9 cellular contexts compared by ENCODE assay signal in genomic region chr6:166275714-166276166, GRCh38. TPM values are rescaled to one million over a fixed set of nuclear protein-coding genes. Genes with fewer than 3 reads are reported as not detected.
DNase-seq lines count a peak whose midpoint lies in the region; ATAC-seq lines count a peak whose summit lies in the region.
"Had no signal": no experiment of that assay in that cellular context is flagged by ENCODE, and none has a peak within 500 bp of the region (broad histone marks: within the 10 kb centered on the region; RNA-seq: fewer than 3 reads in every experiment).

No MANE protein-coding gene starts in this region.

- POLR2A ChIA-PET in activated CD4-positive, alpha-beta memory T cell treated with anti-CD3 and anti-CD28 coated beads for 36 hours (lab: Charles Lee) = no interaction called here

- ATAC-seq in GM18520 (IDR thresholded peaks at IDR 0.05; ENCODE audit: unreplicated experiment) (peak; percentile 54), HG03025 (IDR thresholded peaks at IDR 0.05; ENCODE audit: low FRiP score, unreplicated experiment) (peak; percentile 76)

- no peak overlapping the region for H3K4me3 Mint-ChIP-seq in activated CD4-positive, alpha-beta memory T cell treated with anti-CD3 and anti-CD28 coated beads for 36 hours

- H3K27me3 Mint-ChIP-seq in activated CD4-positive, alpha-beta memory T cell treated with anti-CD3 and anti-CD28 coated beads for 36 hours = no peaks in the 10 kb centered on the region

- DNase-seq in AG20443 (ENCODE audit: low spot score) (peak; percentile 90), NCI-H226 (peak; percentile 42), dermis blood vessel endothelial cell (peak; percentile 71), medulla oblongata (ENCODE audit: extremely low spot score) (peak; percentile 82)
- DNase-seq in activated CD4-positive, alpha-beta memory T cell treated with anti-CD3 and anti-CD28 coated beads for 36 hours = peak; percentile 84
- peak; percentile 44 to 68 for DNase-seq in stimulated activated CD8-positive, alpha-beta memory T cell treated with anti-CD3 and anti-CD28 coated beads, Interleukin-2, amount 100 ng/mL, for 1 hour (ENCODE audit: low read depth in 2 of 2)

- CTCF ChIA-PET in activated CD4-positive, alpha-beta memory T cell treated with anti-CD3 and anti-CD28 coated beads for 36 hours (lab: Charles Lee) = interaction anchor here (0.6 to 5.0 kb wide), 20 partner anchors 8 to 213 kb away, joined by 3 to 82 read pairs (median 5); no protein-coding TSS in a partner anchor

- H3K27ac Mint-ChIP-seq in activated CD4-positive, alpha-beta memory T cell treated with anti-CD3 and anti-CD28 coated beads for 36 hours = no peak overlapping the region
- H3K27ac Mint-ChIP-seq: IgD-negative memory B cell had no signal

- H3K36me3 Mint-ChIP-seq in activated CD4-positive, alpha-beta memory T cell treated with anti-CD3 and anti-CD28 coated beads for 36 hours = no peaks in the 10 kb centered on the region
- H3K36me3 Mint-ChIP-seq: IgD-negative memory B cell had no signal

- H3K4me1 Mint-ChIP-seq in activated CD4-positive, alpha-beta memory T cell treated with anti-CD3 and anti-CD28 coated beads for 36 hours (ENCODE audit: low read depth) = peaks cover 5% of the 10 kb centered on the region

- no peaks in the 10 kb centered on the region for H3K9me3 Mint-ChIP-seq in activated CD4-positive, alpha-beta memory T cell treated with anti-CD3 and anti-CD28 coated beads for 36 hours
- H3K9me3 Mint-ChIP-seq: IgD-negative memory B cell had no signal

- intact Hi-C loops in activated CD4-positive, alpha-beta memory T cell treated with anti-CD3 and anti-CD28 coated beads for 36 hours (cut with micrococcal nuclease) = loop anchor here (1.0 to 5.0 kb wide), 3 partner anchors 37 to 126 kb away; no protein-coding TSS in a partner anchor

RNA-seq across cellular contexts. Expression of gene PRR18, which starts 32.5 kb away (rescaled TPM):
- under 1 TPM in 1 of 2 experiments, not detected in 1; 0.17 TPM for total RNA-seq in activated CD4-positive, alpha-beta memory T cell treated with anti-CD3 and anti-CD28 coated beads for 36 hours
- not detected in 2 replicates for total RNA-seq in dermis blood vessel endothelial cell

Comparison
In these comparisons a context has a peak if more than half of its experiments do, and no peak if none do; other contexts are left out.
1. Peak in every context shown above with its lines: DNase-seq and ATAC-seq.